In the genomic region with DNA sequence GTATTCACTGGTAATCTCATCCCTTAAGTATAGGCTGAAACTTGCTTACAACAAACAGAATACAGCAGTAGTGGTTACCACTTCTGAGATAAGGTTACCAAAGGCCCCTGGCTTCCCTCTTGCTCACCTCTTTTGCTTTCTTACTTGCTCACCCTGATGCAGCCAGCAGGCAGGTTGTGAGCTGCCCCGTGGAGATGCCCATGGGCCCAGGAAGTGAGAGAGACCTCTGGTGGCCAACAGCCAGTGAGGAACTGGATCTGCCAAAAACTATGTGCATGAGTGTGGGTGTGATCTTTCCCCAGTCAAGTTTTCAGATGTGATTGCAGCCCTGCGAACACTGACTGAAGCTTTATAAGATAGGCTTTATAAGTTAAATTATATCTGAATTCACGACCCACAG, we compare ENCODE assay signal across 1 cellular context.
A peak's percentile ranks its signal among the peaks of the same experiment; 100 is the strongest.
TF ChIP-seq lines count a peak whose summit lies in the region.

No MANE protein-coding gene starts in this region.

TF ChIP-seq in HepG2, 621 proteins besides CTCF, POLR2A, EP300 and RAD21 (continued from another document):
- TF ChIP-seq, protein P1, sequence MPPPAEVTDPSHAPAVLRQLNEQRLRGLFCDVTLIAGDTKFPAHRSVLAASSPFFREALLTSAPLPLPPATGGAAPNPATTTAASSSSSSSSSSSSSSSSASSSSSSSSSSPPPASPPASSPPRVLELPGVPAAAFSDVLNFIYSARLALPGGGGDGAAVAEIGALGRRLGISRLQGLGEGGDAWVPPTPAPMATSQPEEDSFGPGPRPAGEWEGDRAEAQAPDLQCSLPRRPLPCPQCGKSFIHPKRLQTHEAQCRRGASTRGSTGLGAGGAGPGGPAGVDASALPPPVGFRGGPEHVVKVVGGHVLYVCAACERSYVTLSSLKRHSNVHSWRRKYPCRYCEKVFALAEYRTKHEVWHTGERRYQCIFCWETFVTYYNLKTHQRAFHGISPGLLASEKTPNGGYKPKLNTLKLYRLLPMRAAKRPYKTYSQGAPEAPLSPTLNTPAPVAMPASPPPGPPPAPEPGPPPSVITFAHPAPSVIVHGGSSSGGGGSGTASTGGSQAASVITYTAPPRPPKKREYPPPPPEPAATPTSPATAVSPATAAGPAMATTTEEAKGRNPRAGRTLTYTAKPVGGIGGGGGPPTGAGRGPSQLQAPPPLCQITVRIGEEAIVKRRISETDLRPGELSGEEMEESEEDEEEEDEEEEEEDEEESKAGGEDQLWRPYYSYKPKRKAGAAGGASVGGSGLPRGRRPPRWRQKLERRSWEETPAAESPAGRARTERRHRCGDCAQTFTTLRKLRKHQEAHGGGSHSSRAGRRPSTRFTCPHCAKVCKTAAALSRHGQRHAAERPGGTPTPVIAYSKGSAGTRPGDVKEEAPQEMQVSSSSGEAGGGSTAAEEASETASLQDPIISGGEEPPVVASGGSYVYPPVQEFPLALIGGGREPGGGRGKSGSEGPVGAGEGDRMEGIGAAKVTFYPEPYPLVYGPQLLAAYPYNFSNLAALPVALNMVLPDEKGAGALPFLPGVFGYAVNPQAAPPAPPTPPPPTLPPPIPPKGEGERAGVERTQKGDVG (CRISPR knock-in tag; IDR thresholded peaks at IDR 0.05; ENCODE audit: borderline replicate concordance), result no peak
- no peak for TF ChIP-seq NONO (IDR thresholded peaks at IDR 0.05)
- no peak for TF ChIP-seq NONO (CRISPR knock-in tag; conservative IDR thresholded peaks at IDR 0.05)
- TF ChIP-seq ZNF510 (CRISPR knock-in tag; IDR thresholded peaks at IDR 0.05; ENCODE audit: low read depth), result no peak
- TF ChIP-seq SPEN (CRISPR knock-in tag; IDR thresholded peaks at IDR 0.05; ENCODE audit: low read depth), result no peak
- peak; percentile 73 for TF ChIP-seq ETV5 (CRISPR knock-in tag; IDR thresholded peaks at IDR 0.05; ENCODE audit: borderline replicate concordance)
- TF ChIP-seq, protein P2, sequence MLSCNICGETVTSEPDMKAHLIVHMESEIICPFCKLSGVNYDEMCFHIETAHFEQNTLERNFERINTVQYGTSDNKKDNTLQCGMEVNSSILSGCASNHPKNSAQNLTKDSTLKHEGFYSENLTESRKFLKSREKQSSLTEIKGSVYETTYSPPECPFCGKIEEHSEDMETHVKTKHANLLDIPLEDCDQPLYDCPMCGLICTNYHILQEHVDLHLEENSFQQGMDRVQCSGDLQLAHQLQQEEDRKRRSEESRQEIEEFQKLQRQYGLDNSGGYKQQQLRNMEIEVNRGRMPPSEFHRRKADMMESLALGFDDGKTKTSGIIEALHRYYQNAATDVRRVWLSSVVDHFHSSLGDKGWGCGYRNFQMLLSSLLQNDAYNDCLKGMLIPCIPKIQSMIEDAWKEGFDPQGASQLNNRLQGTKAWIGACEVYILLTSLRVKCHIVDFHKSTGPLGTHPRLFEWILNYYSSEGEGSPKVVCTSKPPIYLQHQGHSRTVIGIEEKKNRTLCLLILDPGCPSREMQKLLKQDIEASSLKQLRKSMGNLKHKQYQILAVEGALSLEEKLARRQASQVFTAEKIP (CRISPR knock-in tag; IDR thresholded peaks at IDR 0.05; ENCODE audit: borderline replicate concordance), result no peak
- TF ChIP-seq ZNF160 (CRISPR knock-in tag; IDR thresholded peaks at IDR 0.05), result no peak
- TF ChIP-seq SMC3 (IDR thresholded peaks at IDR 0.05; ENCODE audit: low read length), result peak; percentile 49; the same call in 1 of the 2 replicates
- no peak for TF ChIP-seq ZNF263 (CRISPR knock-in tag; IDR thresholded peaks at IDR 0.05)
- no peak for TF ChIP-seq HDAC6 (IDR thresholded peaks at IDR 0.05; ENCODE audit: low read depth, low read length)
- TF ChIP-seq SIN3B (IDR thresholded peaks at IDR 0.05; ENCODE audit: low read length), result no peak
- peak; percentile 59 for TF ChIP-seq STAG1 (CRISPR knock-in tag; IDR thresholded peaks at IDR 0.05)
- no peak for TF ChIP-seq ZMYM3 (CRISPR knock-in tag; IDR thresholded peaks at IDR 0.05)
- TF ChIP-seq ZNF878 (CRISPR knock-in tag; IDR thresholded peaks at IDR 0.05), result no peak
- TF ChIP-seq CENPT (CRISPR knock-in tag; IDR thresholded peaks at IDR 0.05; ENCODE audit: low read depth), result no peak
- TF ChIP-seq ELK4 (CRISPR knock-in tag; IDR thresholded peaks at IDR 0.05; ENCODE audit: borderline replicate concordance), result no peak
- 0 out of 2 replicates have a peak, but pooled peaks have one; percentile 23 for TF ChIP-seq GABPB1 (CRISPR knock-in tag; IDR thresholded peaks at IDR 0.05)
- TF ChIP-seq, protein P3, sequence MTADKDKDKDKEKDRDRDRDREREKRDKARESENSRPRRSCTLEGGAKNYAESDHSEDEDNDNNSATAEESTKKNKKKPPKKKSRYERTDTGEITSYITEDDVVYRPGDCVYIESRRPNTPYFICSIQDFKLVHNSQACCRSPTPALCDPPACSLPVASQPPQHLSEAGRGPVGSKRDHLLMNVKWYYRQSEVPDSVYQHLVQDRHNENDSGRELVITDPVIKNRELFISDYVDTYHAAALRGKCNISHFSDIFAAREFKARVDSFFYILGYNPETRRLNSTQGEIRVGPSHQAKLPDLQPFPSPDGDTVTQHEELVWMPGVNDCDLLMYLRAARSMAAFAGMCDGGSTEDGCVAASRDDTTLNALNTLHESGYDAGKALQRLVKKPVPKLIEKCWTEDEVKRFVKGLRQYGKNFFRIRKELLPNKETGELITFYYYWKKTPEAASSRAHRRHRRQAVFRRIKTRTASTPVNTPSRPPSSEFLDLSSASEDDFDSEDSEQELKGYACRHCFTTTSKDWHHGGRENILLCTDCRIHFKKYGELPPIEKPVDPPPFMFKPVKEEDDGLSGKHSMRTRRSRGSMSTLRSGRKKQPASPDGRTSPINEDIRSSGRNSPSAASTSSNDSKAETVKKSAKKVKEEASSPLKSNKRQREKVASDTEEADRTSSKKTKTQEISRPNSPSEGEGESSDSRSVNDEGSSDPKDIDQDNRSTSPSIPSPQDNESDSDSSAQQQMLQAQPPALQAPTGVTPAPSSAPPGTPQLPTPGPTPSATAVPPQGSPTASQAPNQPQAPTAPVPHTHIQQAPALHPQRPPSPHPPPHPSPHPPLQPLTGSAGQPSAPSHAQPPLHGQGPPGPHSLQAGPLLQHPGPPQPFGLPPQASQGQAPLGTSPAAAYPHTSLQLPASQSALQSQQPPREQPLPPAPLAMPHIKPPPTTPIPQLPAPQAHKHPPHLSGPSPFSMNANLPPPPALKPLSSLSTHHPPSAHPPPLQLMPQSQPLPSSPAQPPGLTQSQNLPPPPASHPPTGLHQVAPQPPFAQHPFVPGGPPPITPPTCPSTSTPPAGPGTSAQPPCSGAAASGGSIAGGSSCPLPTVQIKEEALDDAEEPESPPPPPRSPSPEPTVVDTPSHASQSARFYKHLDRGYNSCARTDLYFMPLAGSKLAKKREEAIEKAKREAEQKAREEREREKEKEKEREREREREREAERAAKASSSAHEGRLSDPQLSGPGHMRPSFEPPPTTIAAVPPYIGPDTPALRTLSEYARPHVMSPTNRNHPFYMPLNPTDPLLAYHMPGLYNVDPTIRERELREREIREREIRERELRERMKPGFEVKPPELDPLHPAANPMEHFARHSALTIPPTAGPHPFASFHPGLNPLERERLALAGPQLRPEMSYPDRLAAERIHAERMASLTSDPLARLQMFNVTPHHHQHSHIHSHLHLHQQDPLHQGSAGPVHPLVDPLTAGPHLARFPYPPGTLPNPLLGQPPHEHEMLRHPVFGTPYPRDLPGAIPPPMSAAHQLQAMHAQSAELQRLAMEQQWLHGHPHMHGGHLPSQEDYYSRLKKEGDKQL (CRISPR knock-in tag; IDR thresholded peaks at IDR 0.05; ENCODE audit: low read depth), result no peak
